Comparison of ENCODE assay signal across 17 cellular contexts in genomic region chr6:63492476-63492875, GRCh38.
"Had no signal": no experiment of that assay in that cellular context is flagged by ENCODE, and none has a peak within 500 bp of the region (broad histone marks: within the 10 kb centered on the region; RNA-seq: fewer than 3 reads in every experiment).

No MANE protein-coding gene starts in this region.

- H3K9me3 ChIP-seq: ascending aorta, breast epithelium, gastroesophageal sphincter, heart left ventricle, tibial artery, vagina had no signal

- ATAC-seq: esophagus mucosa; gastroesophageal sphincter; stimulated activated naive CD8-positive, alpha-beta T cell treated with anti-CD3 and anti-CD28 coated beads, Interleukin-15, Interleukin-2, amounts not matched to agents 100 U/mL and 50 U/mL, for 24 hours; T-helper 17 cell had no signal

- H3K27me3 ChIP-seq: ascending aorta, breast epithelium, gastroesophageal sphincter, heart left ventricle, tibial artery, vagina had no signal

- DNase-seq: activated CD4-positive, alpha-beta T cell treated with anti-CD3 and anti-CD28 coated beads for 1 hour; activated CD8-positive, alpha-beta memory T cell treated with anti-CD3 and anti-CD28 coated beads for 24 hours; effector CD4-positive, alpha-beta T cell; heart left ventricle; nucleus accumbens; posterior cingulate gyrus; stimulated activated naive CD8-positive, alpha-beta T cell treated with anti-CD3 and anti-CD28 coated beads, Interleukin-15, Interleukin-2, amounts not matched to agents 100 U/mL and 50 U/mL, for 24 hours; substantia nigra; T-helper 17 cell; tibial artery; WERI-Rb-1 had no signal

- H3K4me3 ChIP-seq: ascending aorta, breast epithelium, gastroesophageal sphincter, heart left ventricle, lung, tibial artery, vagina had no signal

- H3K4me1 ChIP-seq: ascending aorta, breast epithelium, gastroesophageal sphincter, heart left ventricle, tibial artery, vagina had no signal

- H3K27ac ChIP-seq: ascending aorta, breast epithelium, gastroesophageal sphincter, heart left ventricle, tibial artery, vagina, WERI-Rb-1 had no signal

- H3K36me3 ChIP-seq: ascending aorta, breast epithelium, gastroesophageal sphincter, heart left ventricle, tibial artery, vagina, WERI-Rb-1 had no signal
